Comparison of ENCODE assay signal across 8 cellular contexts in the genomic region with DNA sequence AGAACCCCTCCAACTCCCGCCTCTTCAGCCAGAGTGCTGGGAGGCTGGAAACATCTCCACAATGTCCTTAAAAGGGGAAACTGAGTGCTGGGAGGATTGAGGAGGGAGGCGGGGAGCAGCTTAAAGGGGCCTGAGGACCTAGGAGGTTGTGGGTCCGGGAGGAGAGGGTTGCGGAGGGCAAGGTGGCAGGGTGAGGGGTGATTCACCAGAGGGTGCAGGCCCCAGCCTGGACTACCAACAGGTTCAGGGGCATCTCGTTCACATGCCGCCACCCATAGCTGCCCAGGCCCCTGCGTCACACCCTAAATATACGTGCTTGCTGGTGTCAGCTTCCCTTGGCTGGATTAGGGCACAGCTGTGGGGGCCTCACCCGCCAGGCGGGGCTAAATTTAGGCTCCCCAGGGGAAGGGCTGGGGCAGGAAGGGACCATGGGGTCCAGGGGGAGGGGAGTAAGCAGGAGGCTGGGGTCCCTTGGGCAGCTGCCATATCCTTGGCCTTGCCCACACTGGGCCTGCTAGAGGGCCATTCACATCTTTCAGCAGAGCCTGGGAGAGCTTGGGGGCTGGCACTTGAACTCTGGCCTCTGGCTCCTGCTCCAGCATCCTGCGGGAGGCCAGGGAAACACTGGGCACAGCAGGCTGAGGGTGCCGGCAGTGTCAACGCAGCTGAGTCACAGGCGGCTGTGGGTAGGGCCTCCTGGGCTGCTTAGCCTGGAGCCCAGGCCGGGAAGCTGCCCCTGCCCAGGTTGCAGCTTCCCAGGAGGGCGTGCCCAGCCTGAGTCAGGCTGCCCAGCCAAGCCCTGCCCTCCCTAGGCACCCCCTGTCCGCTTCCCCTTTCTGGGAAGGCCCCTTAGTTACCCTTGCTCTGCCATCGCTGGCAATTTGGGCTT. TPM values are rescaled to one million over a fixed set of nuclear protein-coding genes. Genes with fewer than 3 reads are reported as not detected.
DNase-seq lines count a peak whose midpoint lies in the region; ATAC-seq and TF ChIP-seq lines count a peak whose summit lies in the region.

No MANE protein-coding gene starts in this region.

- H3K27ac ChIP-seq in HEK293 (ENCODE audit: extremely low read depth, low read depth, low read length) = no peak overlapping the region

- TF ChIP-seq CTCF in AG09309 (IDR thresholded peaks at IDR 0.05; ENCODE audit: control insufficient read depth, insufficient read depth, low read depth, low read length, missing control alignments) (no peak), HEK293 (tag by site-specific recombination; IDR thresholded peaks at IDR 0.05) (no peak), epithelial cell of proximal tubule (conservative IDR thresholded peaks at IDR 0.05; ENCODE audit: low read depth, low read length) (no peak), natural killer cell (IDR thresholded peaks at IDR 0.05) (no peak)

- CTCF ChIA-PET in HEK293 (lab: Yijun Ruan, JAX) = interaction anchor here (0.6 to 3.5 kb wide), 5 partner anchors 11 to 105 kb away, joined by 3 to 28 read pairs (median 4); a partner anchor contains a TSS

- no peaks in the 10 kb centered on the region for H3K36me3 Mint-ChIP-seq in natural killer cell

- H3K36me3 ChIP-seq in HEK293 (ENCODE audit: control insufficient read depth in 2 of 2, insufficient read depth in 1 of 2, low read length in 2 of 2) = peaks cover 0 to 14% of the 10 kb centered on the region in 2 experiments; a peak in 1 of 3 replicates

- POLR2A ChIA-PET in HEK293 (lab: Yijun Ruan, JAX) = interaction anchor here (0.6 to 1.3 kb wide), 3 partner anchors 10 to 168 kb away, joined by 3 to 4 read pairs (median 3); no protein-coding TSS in a partner anchor

- peak overlapping the region; percentile 81 for H3K4me3 Mint-ChIP-seq in natural killer cell

- peaks cover 9% of the 10 kb centered on the region; the same call in 1 of the 2 replicates for H3K4me1 ChIP-seq in HEK293 (ENCODE audit: control insufficient read depth, insufficient read depth, low read length)

- H3K27me3 Mint-ChIP-seq in natural killer cell (ENCODE audit: low read depth in 2 of 2) = no peaks in the 10 kb centered on the region

- H3K9me3 Mint-ChIP-seq in natural killer cell = no peaks in the 10 kb centered on the region

- H3K9me3 ChIP-seq in HEK293 (ENCODE audit: control insufficient read depth, insufficient read depth, low read depth, low read length) = no peaks in the 10 kb centered on the region

- ATAC-seq in natural killer cell = peak in 2 of 3 donors; percentile 6 to 11
- ATAC-seq in GM19023 (IDR thresholded peaks at IDR 0.05; ENCODE audit: unreplicated experiment) = no peak
- no peak for ATAC-seq in HG02678 (IDR thresholded peaks at IDR 0.05; ENCODE audit: unreplicated experiment)

- H3K27ac Mint-ChIP-seq in natural killer cell = peak overlapping the region; percentile 71 to 75

- DNase-seq in AG09309 (ENCODE audit: low read depth) = no peak
- DNase-seq in T-helper 9 cell = peak; percentile 34
- no peak for DNase-seq in epithelial cell of proximal tubule (ENCODE audit: low read depth)
- DNase-seq in natural killer cell = no peak
- no peak for DNase-seq in NCI-H748 treated with DMSO at 0.1 percent for 48 hours (lab: John Stamatoyannopoulos, UW)

- H3K4me3 ChIP-seq in AG09309 (ENCODE audit: control insufficient read depth, low read depth, low read length) (peak overlapping the region; percentile 86), HEK293 (ENCODE audit: low read depth, low read length) (no peak overlapping the region), epithelial cell of proximal tubule (ENCODE audit: low read depth, low read length) (peak overlapping the region; percentile 61)

- H3K4me1 Mint-ChIP-seq in natural killer cell = peaks cover 36 to 68% of the 10 kb centered on the region in 2 donors

- intact Hi-C loops in natural killer cell (cut with micrococcal nuclease) = no loop called here

TF ChIP-seq in HEK293, 187 proteins besides CTCF, POLR2A, EP300 and RAD21 (continues in another document):
- TF ChIP-seq ZFP69B (tag by site-specific recombination; IDR thresholded peaks at IDR 0.05) (0 out of 2 replicates have a peak, but pooled peaks have one; percentile 22), ZBTB8A (tag by site-specific recombination; IDR thresholded peaks at IDR 0.05) (peak; percentile 41; the same call in 1 of the 2 replicates), ZNF785 (tag by site-specific recombination; IDR thresholded peaks at IDR 0.05) (no peak), SP3 (tag by site-specific recombination; IDR thresholded peaks at IDR 0.05) (no peak), ZNF221 (tag by site-specific recombination; IDR thresholded peaks at IDR 0.05; ENCODE audit: borderline replicate concordance) (no peak), ZNF660 (tag by site-specific recombination; IDR thresholded peaks at IDR 0.05) (no peak), ZNF335 (tag by site-specific recombination; conservative IDR thresholded peaks at IDR 0.05) (peak; percentile 32; the same call in 1 of the 2 replicates), ZNF600 (tag by site-specific recombination; IDR thresholded peaks at IDR 0.05) (peak; percentile 48; the same call in 1 of the 2 replicates), KLF1 (tag by site-specific recombination; IDR thresholded peaks at IDR 0.05) (peak; percentile 92), GLIS2 (tag by site-specific recombination; IDR thresholded peaks at IDR 0.05) (peak; percentile 52; the same call in 1 of the 2 replicates), ZNF561 (tag by site-specific recombination; IDR thresholded peaks at IDR 0.05; ENCODE audit: borderline replicate concordance) (no peak), FEZF1 (tag by site-specific recombination; IDR thresholded peaks at IDR 0.05) (no peak), ZIC2 (tag by site-specific recombination; IDR thresholded peaks at IDR 0.05) (peak; percentile 92), ZNF791 (tag by site-specific recombination; IDR thresholded peaks at IDR 0.05) (no peak)
- TF ChIP-seq, protein P1, sequence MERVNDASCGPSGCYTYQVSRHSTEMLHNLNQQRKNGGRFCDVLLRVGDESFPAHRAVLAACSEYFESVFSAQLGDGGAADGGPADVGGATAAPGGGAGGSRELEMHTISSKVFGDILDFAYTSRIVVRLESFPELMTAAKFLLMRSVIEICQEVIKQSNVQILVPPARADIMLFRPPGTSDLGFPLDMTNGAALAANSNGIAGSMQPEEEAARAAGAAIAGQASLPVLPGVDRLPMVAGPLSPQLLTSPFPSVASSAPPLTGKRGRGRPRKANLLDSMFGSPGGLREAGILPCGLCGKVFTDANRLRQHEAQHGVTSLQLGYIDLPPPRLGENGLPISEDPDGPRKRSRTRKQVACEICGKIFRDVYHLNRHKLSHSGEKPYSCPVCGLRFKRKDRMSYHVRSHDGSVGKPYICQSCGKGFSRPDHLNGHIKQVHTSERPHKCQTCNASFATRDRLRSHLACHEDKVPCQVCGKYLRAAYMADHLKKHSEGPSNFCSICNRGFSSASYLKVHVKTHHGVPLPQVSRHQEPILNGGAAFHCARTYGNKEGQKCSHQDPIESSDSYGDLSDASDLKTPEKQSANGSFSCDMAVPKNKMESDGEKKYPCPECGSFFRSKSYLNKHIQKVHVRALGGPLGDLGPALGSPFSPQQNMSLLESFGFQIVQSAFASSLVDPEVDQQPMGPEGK (tag by site-specific recombination; IDR thresholded peaks at IDR 0.05) = 0 out of 2 replicates have a peak, but pooled peaks have one; percentile 12
- TF ChIP-seq, protein P2, sequence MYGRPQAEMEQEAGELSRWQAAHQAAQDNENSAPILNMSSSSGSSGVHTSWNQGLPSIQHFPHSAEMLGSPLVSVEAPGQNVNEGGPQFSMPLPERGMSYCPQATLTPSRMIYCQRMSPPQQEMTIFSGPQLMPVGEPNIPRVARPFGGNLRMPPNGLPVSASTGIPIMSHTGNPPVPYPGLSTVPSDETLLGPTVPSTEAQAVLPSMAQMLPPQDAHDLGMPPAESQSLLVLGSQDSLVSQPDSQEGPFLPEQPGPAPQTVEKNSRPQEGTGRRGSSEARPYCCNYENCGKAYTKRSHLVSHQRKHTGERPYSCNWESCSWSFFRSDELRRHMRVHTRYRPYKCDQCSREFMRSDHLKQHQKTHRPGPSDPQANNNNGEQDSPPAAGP (tag by site-specific recombination; IDR thresholded peaks at IDR 0.05) = peak; percentile 70; the same call in 1 of the 2 replicates
- TF ChIP-seq, protein P3, sequence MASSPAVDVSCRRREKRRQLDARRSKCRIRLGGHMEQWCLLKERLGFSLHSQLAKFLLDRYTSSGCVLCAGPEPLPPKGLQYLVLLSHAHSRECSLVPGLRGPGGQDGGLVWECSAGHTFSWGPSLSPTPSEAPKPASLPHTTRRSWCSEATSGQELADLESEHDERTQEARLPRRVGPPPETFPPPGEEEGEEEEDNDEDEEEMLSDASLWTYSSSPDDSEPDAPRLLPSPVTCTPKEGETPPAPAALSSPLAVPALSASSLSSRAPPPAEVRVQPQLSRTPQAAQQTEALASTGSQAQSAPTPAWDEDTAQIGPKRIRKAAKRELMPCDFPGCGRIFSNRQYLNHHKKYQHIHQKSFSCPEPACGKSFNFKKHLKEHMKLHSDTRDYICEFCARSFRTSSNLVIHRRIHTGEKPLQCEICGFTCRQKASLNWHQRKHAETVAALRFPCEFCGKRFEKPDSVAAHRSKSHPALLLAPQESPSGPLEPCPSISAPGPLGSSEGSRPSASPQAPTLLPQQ (tag by site-specific recombination; IDR thresholded peaks at IDR 0.05) = peak; percentile 76

RNA-seq across cellular contexts. Expression of a gene that starts 1.3 kb away (rescaled TPM):
- total RNA-seq in epithelial cell of proximal tubule (26.1 and 26.3 TPM in 2 replicates), natural killer cell (100 to 1,000 TPM; 129 to 137 (median 135) TPM)

RNA-seq across cellular contexts. Expression of a gene that starts 4.8 kb away (rescaled TPM):
- total RNA-seq in epithelial cell of proximal tubule (64.0 and 67.1 TPM in 2 replicates), natural killer cell (10 to 100 TPM; 41.4 to 52.4 (median 44.6) TPM)

RNA-seq across cellular contexts. Expression of a gene that starts 6.8 kb away (rescaled TPM):
- 72.0 and 141 TPM in 2 replicates for total RNA-seq in epithelial cell of proximal tubule
- total RNA-seq in natural killer cell = 10 to 100 TPM; 40.9 to 64.1 (median 60.0) TPM

RNA-seq across cellular contexts. Expression of a gene that starts 18.5 kb away (rescaled TPM):
- total RNA-seq in epithelial cell of proximal tubule (0.17 TPM in 1 of 2 replicates, not detected in the other), natural killer cell (10 to 100 TPM in 1 of 3 donors, 1 to 10 TPM in 2; 6.3 to 11.2 (median 7.1) TPM)

RNA-seq across cellular contexts. Expression of a gene that starts 19.0 kb away (rescaled TPM):
- 34.9 and 102 TPM in 2 replicates for total RNA-seq in epithelial cell of proximal tubule
- total RNA-seq in natural killer cell = 100 to 1,000 TPM; 121 to 155 (median 140) TPM

Comparison
In these comparisons a context has a peak if more than half of its experiments do, and no peak if none do; other contexts are left out.
1. ATAC-seq: peak in natural killer cell (2 of 3); none in GM19023 (single experiment) and HG02678 (single experiment).